Comparison of ENCODE assay signal across 10 cellular contexts in the genomic region with DNA sequence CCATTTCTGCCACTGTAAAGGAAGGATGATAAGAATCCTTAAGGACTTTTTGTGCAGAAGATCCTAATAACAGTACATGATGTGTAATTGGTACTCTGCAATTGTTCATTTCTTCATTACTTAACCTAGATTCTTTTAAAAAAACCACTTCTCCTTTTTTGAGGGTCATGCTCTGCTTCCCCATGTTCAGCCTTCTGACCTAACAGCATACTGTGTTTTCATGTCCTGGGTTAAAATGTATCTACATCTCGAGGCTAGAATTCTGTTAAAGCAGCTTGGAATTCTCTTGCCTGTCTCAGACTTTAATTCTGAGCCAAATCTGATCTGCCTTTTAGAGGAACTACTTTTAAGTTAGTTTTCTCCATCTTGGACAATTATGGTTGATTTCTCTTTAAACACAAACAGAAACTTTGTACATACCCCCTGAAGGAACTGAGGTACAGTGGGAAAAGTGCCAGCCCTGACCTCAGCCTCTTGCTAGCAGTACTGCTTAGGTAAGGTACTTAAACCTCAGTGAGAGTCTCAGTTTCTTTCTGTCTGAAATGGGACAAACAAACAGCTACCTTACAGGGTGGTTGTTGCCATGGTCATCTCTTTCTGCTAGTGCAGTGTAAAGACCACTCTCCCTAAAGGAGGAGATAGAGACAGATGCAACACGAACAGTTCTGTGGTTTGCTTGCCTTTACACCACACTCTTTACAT.
DNase-seq lines count a peak whose midpoint lies in the region; ATAC-seq, FAIRE-seq and TF ChIP-seq lines count a peak whose summit lies in the region.
"Had no signal": no experiment of that assay in that cellular context is flagged by ENCODE, and none has a peak within 500 bp of the region (broad histone marks: within the 10 kb centered on the region; RNA-seq: fewer than 3 reads in every experiment).

No MANE protein-coding gene starts in this region.

- H3K4me3 ChIP-seq in kidney (ENCODE audit: low read length in 2 of 2), result no peak overlapping the region
- no peak overlapping the region for H3K4me3 ChIP-seq in spleen
- no peak overlapping the region for H3K4me3 ChIP-seq in CD4-positive, alpha-beta memory T cell (ENCODE audit: low read length in 2 of 2)
- H3K4me3 ChIP-seq: lung, Peyer's patch had no signal

- H3K27me3 ChIP-seq in spleen (replicated peaks in 1 of 7), result peaks cover 0 to 11% (median 0%) of the 10 kb centered on the region in 7 donors
- no peaks in the 10 kb centered on the region for H3K27me3 ChIP-seq in CD4-positive, alpha-beta memory T cell (ENCODE audit: insufficient read depth, low read length)
- H3K27me3 ChIP-seq: Peyer's patch had no signal

- POLR2A ChIA-PET in CD4-positive, alpha-beta memory T cell (lab: Charles Lee; ENCODE audit: partially characterized antibody), result no interaction called here

- H3K4me1 ChIP-seq in kidney (ENCODE audit: control insufficient read depth in 1 of 2, insufficient read depth in 1 of 2, low read depth in 1 of 2, low read length in 2 of 2) (peaks cover 0 to 5% of the 10 kb centered on the region in 2 donors), spleen (peaks cover 0 to 14% (median 2%) of the 10 kb centered on the region in 6 donors)
- H3K4me1 ChIP-seq in CD4-positive, alpha-beta memory T cell (ENCODE audit: insufficient read depth, low read length), result no peaks in the 10 kb centered on the region
- H3K4me1 ChIP-seq: Peyer's patch had no signal

- TF ChIP-seq CTCF in kidney (IDR thresholded peaks at IDR 0.05; ENCODE audit: borderline replicate concordance, extremely low read depth, insufficient read depth) (no peak), progenitor cell of endocrine pancreas (IDR thresholded peaks at IDR 0.05; ENCODE audit: unreplicated experiment) (no peak), spleen (IDR thresholded peaks at IDR 0.05 in 8 of 11, conservative IDR thresholded peaks at IDR 0.05 in 3 of 11) (no peak)

- H3K9me3 ChIP-seq in kidney (ENCODE audit: control insufficient read depth in 1 of 2, low read length in 2 of 2), result no peaks in the 10 kb centered on the region
- H3K9me3 ChIP-seq in spleen, result no peaks in the 10 kb centered on the region
- no peaks in the 10 kb centered on the region for H3K9me3 ChIP-seq in CD4-positive, alpha-beta memory T cell (ENCODE audit: control insufficient read depth in 1 of 2, low read length in 2 of 2)
- H3K9me3 ChIP-seq: Peyer's patch had no signal

- CTCF ChIA-PET in CD4-positive, alpha-beta memory T cell (lab: Charles Lee; ENCODE audit: partially characterized antibody), result no interaction called here

- no peaks in the 10 kb centered on the region for H3K36me3 Mint-ChIP-seq in progenitor cell of endocrine pancreas (ENCODE audit: insufficient read depth)
- H3K36me3 Mint-ChIP-seq in CD4-positive, alpha-beta memory T cell, result no peaks in the 10 kb centered on the region

- no peaks in the 10 kb centered on the region for H3K36me3 ChIP-seq in kidney (ENCODE audit: control insufficient read depth in 1 of 2, insufficient read depth in 2 of 2, low read length in 2 of 2)
- no peaks in the 10 kb centered on the region for H3K36me3 ChIP-seq in spleen
- H3K36me3 ChIP-seq in CD4-positive, alpha-beta memory T cell (ENCODE audit: insufficient read depth, low read length), result no peaks in the 10 kb centered on the region
- H3K36me3 ChIP-seq: Peyer's patch had no signal

- intact Hi-C loops in kidney (cut with DNase I) (no loop called here), spleen (cut with DNase I; ENCODE audit: low total_unique reads) (no loop called here)
- intact Hi-C loops in CD4-positive, alpha-beta memory T cell (cut with micrococcal nuclease), result no loop called here

- DNase-seq in kidney, result no peak
- DNase-seq in effector CD8-positive, alpha-beta T cell (lab: John Stamatoyannopoulos, UW), result no peak
- DNase-seq in progenitor cell of endocrine pancreas (ENCODE audit: low spot score, unreplicated experiment), result no peak
- DNase-seq in spleen, result no peak
- DNase-seq in CD4-positive, alpha-beta memory T cell, result no peak
- DNase-seq: Peyer's patch had no signal

- FAIRE-seq in kidney (lab: Jason Lieb, UNC), result peak; percentile 11

- H3K9me3 Mint-ChIP-seq in progenitor cell of endocrine pancreas (ENCODE audit: low read depth), result no peaks in the 10 kb centered on the region
- peaks cover 0 to 2% (median 0%) of the 10 kb centered on the region in 8 donors for H3K9me3 Mint-ChIP-seq in CD4-positive, alpha-beta memory T cell

- no peak overlapping the region for H3K9ac ChIP-seq in kidney (ENCODE audit: low read length in 2 of 2)

- H3K27ac Mint-ChIP-seq in progenitor cell of endocrine pancreas, result no peak overlapping the region
- no peak overlapping the region for H3K27ac Mint-ChIP-seq in CD4-positive, alpha-beta memory T cell

- peak; percentile 69 for ATAC-seq in GM18517 (IDR thresholded peaks at IDR 0.05; ENCODE audit: unreplicated experiment)
- peak; percentile 63 for ATAC-seq in HG02571 (IDR thresholded peaks at IDR 0.05; ENCODE audit: unreplicated experiment)
- peak; percentile 72 for ATAC-seq in HG03558 (IDR thresholded peaks at IDR 0.05; ENCODE audit: extremely low read depth, unreplicated experiment)

- WGBS in spleen, 5 donors, result 23 to 36% (median 29%) methylated on average over 2 of the region's 2 CpGs

- no peak for TF ChIP-seq POLR2A in spleen (IDR thresholded peaks at IDR 0.05)

- H3K4me1 Mint-ChIP-seq in progenitor cell of endocrine pancreas (ENCODE audit: low read depth), result no peaks in the 10 kb centered on the region
- H3K4me1 Mint-ChIP-seq in CD4-positive, alpha-beta memory T cell, result no peaks in the 10 kb centered on the region

- H3K27ac ChIP-seq in kidney (ENCODE audit: low read depth in 2 of 2, low read length in 2 of 2), result no peak overlapping the region
- peak overlapping the region in 3 of 8 donors; percentile 16 to 51 (median 36) for H3K27ac ChIP-seq in spleen
- H3K27ac ChIP-seq in CD4-positive, alpha-beta memory T cell (ENCODE audit: low read depth, low read length), result no peak overlapping the region
- H3K27ac ChIP-seq: Peyer's patch had no signal

- H3K4me3 Mint-ChIP-seq in progenitor cell of endocrine pancreas (ENCODE audit: low read depth), result no peak overlapping the region
- no peak overlapping the region for H3K4me3 Mint-ChIP-seq in CD4-positive, alpha-beta memory T cell

- H3K27me3 Mint-ChIP-seq in progenitor cell of endocrine pancreas, result no peaks in the 10 kb centered on the region
- peaks cover 10% of the 10 kb centered on the region in 2 donors for H3K27me3 Mint-ChIP-seq in CD4-positive, alpha-beta memory T cell
